16 cellular contexts compared by ENCODE assay signal in genomic region chrX:113747274-113747973, GRCh38.
DNase-seq lines count a peak whose midpoint lies in the region; ATAC-seq and TF ChIP-seq lines count a peak whose summit lies in the region.
"Had no signal": no experiment of that assay in that cellular context is flagged by ENCODE, and none has a peak within 500 bp of the region (broad histone marks: within the 10 kb centered on the region; RNA-seq: fewer than 3 reads in every experiment).

No MANE protein-coding gene starts in this region.

- peaks cover 5% of the 10 kb centered on the region for H3K9me3 Mint-ChIP-seq in stimulated activated memory B cell treated with anti-CD40 and anti-IgM and Interleukin-4, amounts not matched to agents 10 μg/mL and 1 μg/mL and 100 μg/mL, for 72 hours
- H3K9me3 Mint-ChIP-seq in glutamatergic neuron (ENCODE audit: unreplicated experiment) = no peaks in the 10 kb centered on the region

- TF ChIP-seq CTCF in glutamatergic neuron (IDR thresholded peaks at IDR 0.05; ENCODE audit: partially characterized antibody, unreplicated experiment) = no peak

- peaks cover 45% of the 10 kb centered on the region for H3K4me1 Mint-ChIP-seq in stimulated activated memory B cell treated with anti-CD40 and anti-IgM and Interleukin-4, amounts not matched to agents 10 μg/mL and 1 μg/mL and 100 μg/mL, for 72 hours
- no peaks in the 10 kb centered on the region for H3K4me1 Mint-ChIP-seq in glutamatergic neuron (ENCODE audit: low read depth, unreplicated experiment)

- peak overlapping the region; percentile 57 for H3K27ac Mint-ChIP-seq in stimulated activated memory B cell treated with anti-CD40 and anti-IgM and Interleukin-4, amounts not matched to agents 10 μg/mL and 1 μg/mL and 100 μg/mL, for 72 hours
- no peak overlapping the region for H3K27ac Mint-ChIP-seq in glutamatergic neuron (ENCODE audit: unreplicated experiment)
- H3K27ac Mint-ChIP-seq: CD8-positive, alpha-beta T cell had no signal

- peak; percentile 68 for ATAC-seq in GM19351 (IDR thresholded peaks at IDR 0.05; ENCODE audit: unreplicated experiment)
- ATAC-seq in HG02759 (IDR thresholded peaks at IDR 0.05; ENCODE audit: unreplicated experiment) = peak; percentile 53
- peak; percentile 47 for ATAC-seq in HG03469 (IDR thresholded peaks at IDR 0.05; ENCODE audit: unreplicated experiment)
- peak; percentile 70 for ATAC-seq in stimulated activated memory B cell treated with anti-CD40 and anti-IgM and Interleukin-4, amounts not matched to agents 10 μg/mL and 1 μg/mL and 100 μg/mL, for 72 hours
- ATAC-seq in HG03521 (IDR thresholded peaks at IDR 0.05; ENCODE audit: unreplicated experiment) = no peak
- ATAC-seq: CD8-positive, alpha-beta T cell; K562 had no signal

- H3K4me3 Mint-ChIP-seq in stimulated activated memory B cell treated with anti-CD40 and anti-IgM and Interleukin-4, amounts not matched to agents 10 μg/mL and 1 μg/mL and 100 μg/mL, for 72 hours = no peak overlapping the region
- no peak overlapping the region for H3K4me3 Mint-ChIP-seq in glutamatergic neuron (ENCODE audit: unreplicated experiment)
- H3K4me3 Mint-ChIP-seq: CD8-positive, alpha-beta T cell had no signal

- DNase-seq in glutamatergic neuron (no peak), 8988T (no peak)
- DNase-seq: activated CD8-positive, alpha-beta memory T cell treated with anti-CD3 and anti-CD28 coated beads, Interleukin-2, amount 50 U/mL, for 4 hours; CD8-positive, alpha-beta T cell; GDM1; NCI-H187 treated with DMSO at 0.1 percent for 48 hours; NCI-H82; nucleus accumbens; SHP77; testis had no signal

- no peaks in the 10 kb centered on the region for H3K36me3 Mint-ChIP-seq in stimulated activated memory B cell treated with anti-CD40 and anti-IgM and Interleukin-4, amounts not matched to agents 10 μg/mL and 1 μg/mL and 100 μg/mL, for 72 hours
- no peaks in the 10 kb centered on the region for H3K36me3 Mint-ChIP-seq in glutamatergic neuron (ENCODE audit: unreplicated experiment)
- H3K36me3 Mint-ChIP-seq: CD8-positive, alpha-beta T cell had no signal

- no peaks in the 10 kb centered on the region for H3K27me3 Mint-ChIP-seq in stimulated activated memory B cell treated with anti-CD40 and anti-IgM and Interleukin-4, amounts not matched to agents 10 μg/mL and 1 μg/mL and 100 μg/mL, for 72 hours
- no peaks in the 10 kb centered on the region for H3K27me3 Mint-ChIP-seq in glutamatergic neuron (ENCODE audit: unreplicated experiment)
